20 cellular contexts compared by ENCODE assay signal in genomic region chr20:62499758-62500236, GRCh38. TPM values are rescaled to one million over a fixed set of nuclear protein-coding genes. Genes with fewer than 3 reads are reported as not detected.
DNase-seq lines count a peak whose midpoint lies in the region; ATAC-seq, FAIRE-seq and TF ChIP-seq lines count a peak whose summit lies in the region.
"Had no signal": no experiment of that assay in that cellular context is flagged by ENCODE, and none has a peak within 500 bp of the region (broad histone marks: within the 10 kb centered on the region; RNA-seq: fewer than 3 reads in every experiment).

No MANE protein-coding gene starts in this region.

- peaks cover 0 to 5% (median 0%) of the 10 kb centered on the region in 7 donors for H3K9me3 Mint-ChIP-seq in naive B cell
- H3K9me3 Mint-ChIP-seq: activated CD4-positive, alpha-beta T cell treated with anti-CD3 and anti-CD28 coated beads, Interleukin-2, amount 10 ng/mL, durations not matched to agents 7 days and 5 days; CD4-positive, alpha-beta T cell; HFFc6 had no signal

- H3K9me2 ChIP-seq in DOHH2 (replicated peaks; ENCODE audit: control insufficient read depth, low read length) = no peaks in the 10 kb centered on the region

- no peaks in the 10 kb centered on the region for H3K79me2 ChIP-seq in DOHH2 (ENCODE audit: control insufficient read depth, low read length)
- H3K79me2 ChIP-seq: hepatocyte had no signal

- CTCF ChIA-PET in A549 (lab: Yijun Ruan, JAX) (interaction anchor here (0.6 to 2.3 kb wide), 50 partner anchors 8 to 488 kb away, joined by 3 to 29 read pairs (median 5); no protein-coding TSS in a partner anchor), RWPE1 (lab: Yijun Ruan, JAX) (interaction anchor here (0.5 to 1.9 kb wide), 60 partner anchors 9 to 1175 kb away, joined by 3 to 32 read pairs (median 4); partner anchors contain the start of genes ADRM1, RBBP8NL and SLCO4A1)

- H3K27me3 Mint-ChIP-seq in naive B cell = no peaks in the 10 kb centered on the region
- H3K27me3 Mint-ChIP-seq: activated CD4-positive, alpha-beta T cell treated with anti-CD3 and anti-CD28 coated beads, Interleukin-2, amount 10 ng/mL, durations not matched to agents 7 days and 5 days; activated CD8-positive, alpha-beta memory T cell treated with anti-CD3 and anti-CD28 coated beads, Interleukin-2, amount 10 ng/mL, durations not matched to agents 7 days and 5 days; CD4-positive, alpha-beta T cell had no signal

- ATAC-seq in A549 = peak; percentile 1 to 16; a peak in 3 of 6 replicates
- peak; percentile 2 to 9 for ATAC-seq in naive B cell (ENCODE audit: low read depth in 2 of 2)

- no peaks in the 10 kb centered on the region for H3K9me3 ChIP-seq in A549
- H3K9me3 ChIP-seq in DOHH2 (ENCODE audit: control insufficient read depth, insufficient read depth, low read length) = peaks cover 3% of the 10 kb centered on the region; the same call in 1 of the 2 replicates
- H3K9me3 ChIP-seq: sigmoid colon, SJCRH30, suprapubic skin had no signal

- peak overlapping the region; percentile 24; the same call in 2 of the 3 replicates for H3K4me2 ChIP-seq in A549
- peak overlapping the region; percentile 27; the same call in 1 of the 2 replicates for H3K4me2 ChIP-seq in DOHH2 (ENCODE audit: low read length)
- H3K4me2 ChIP-seq: hepatocyte had no signal

- 40% methylated on average over 14 of the region's 21 CpGs for WGBS in A549 (ENCODE audit: missing lambda C conversion rate)

- H3K4me1 Mint-ChIP-seq in naive B cell = peaks cover 21 to 33% (median 26%) of the 10 kb centered on the region in 3 donors

- TF ChIP-seq POLR2A in A549 (IDR thresholded peaks at IDR 0.05; ENCODE audit: low read length) = no peak

- peaks cover 6% of the 10 kb centered on the region for H3F3A ChIP-seq in DOHH2 (ENCODE audit: control insufficient read depth, insufficient read depth)

- no peaks in the 10 kb centered on the region for H3K36me3 Mint-ChIP-seq in naive B cell
- H3K36me3 Mint-ChIP-seq: activated naive CD4-positive, alpha-beta T cell treated with anti-CD3 and anti-CD28 coated beads, Interleukin-2, amount 50 U/mL, for 72 hours had no signal

- TF ChIP-seq RAD21 in A549 (conservative IDR thresholded peaks at IDR 0.05 in 1 of 2, IDR thresholded peaks at IDR 0.05 in 1 of 2) = no peak

- H3K36me3 ChIP-seq in DOHH2 (ENCODE audit: control insufficient read depth, low read length) = no peaks in the 10 kb centered on the region
- H3K36me3 ChIP-seq: sigmoid colon, SJCRH30, suprapubic skin had no signal

- H3K27ac ChIP-seq in A549 = no peak overlapping the region
- H3K27ac ChIP-seq in DOHH2 (ENCODE audit: low read depth, low read length) = no peak overlapping the region
- peak overlapping the region; percentile 34; the same call in 1 of the 2 replicates for H3K27ac ChIP-seq in RWPE1
- H3K27ac ChIP-seq: hepatocyte, sigmoid colon, SJCRH30, suprapubic skin had no signal

- no peaks in the 10 kb centered on the region for H4K20me1 ChIP-seq in DOHH2 (ENCODE audit: control insufficient read depth, insufficient read depth, low read depth, low read length)

- H3K4me1 ChIP-seq in A549 = peaks cover 14% of the 10 kb centered on the region
- peaks cover 41% of the 10 kb centered on the region for H3K4me1 ChIP-seq in DOHH2 (ENCODE audit: control insufficient read depth, low read length)

- POLR2A ChIA-PET in A549 (lab: Yijun Ruan, JAX) = interaction anchor here (0.6 kb wide), 1 partner anchor 280 kb away, joined by 3 read pairs; no protein-coding TSS in a partner anchor
- POLR2A ChIA-PET in RWPE1 (lab: Yijun Ruan, JAX; ENCODE audit: low non-redundant PET) = no interaction called here

- DNase-seq in A549 (ENCODE audit: low read depth in 1 of 2, low spot score in 1 of 2) = no peak
- no peak for DNase-seq in RWPE1 (ENCODE audit: low spot score)
- no peak for DNase-seq in naive B cell
- no peak for DNase-seq in DMS153 treated with DMSO at 0.1 percent for 48 hours (lab: John Stamatoyannopoulos, UW; ENCODE audit: unreplicated experiment)
- no peak for DNase-seq in RCC 7860 (ENCODE audit: low spot score)
- DNase-seq in epidermal melanocyte (ENCODE audit: insufficient read length, low spot score) = no peak
- no peak for DNase-seq in activated gamma-delta T cell treated with Interleukin-2 at 50 U/mL for 16 hours
- DNase-seq: DMS 273 treated with DMSO at 0.1 percent for 48 hours, NCI-H187 treated with DMSO at 0.1 percent for 48 hours had no signal

- H3K4me3 ChIP-seq in A549 (no peak overlapping the region), DOHH2 (ENCODE audit: low read length) (no peak overlapping the region)
- H3K4me3 ChIP-seq: hepatocyte, sigmoid colon, SJCRH30, suprapubic skin had no signal

- H3K27me3 ChIP-seq in DOHH2 (ENCODE audit: control insufficient read depth, low read length) = no peaks in the 10 kb centered on the region
- H3K27me3 ChIP-seq: hepatocyte had no signal

- TF ChIP-seq CTCF in A549 (IDR thresholded peaks at IDR 0.05) (no peak), DOHH2 (IDR thresholded peaks at IDR 0.05; ENCODE audit: low read depth, low read length, poor library complexity, severe bottlenecking) (no peak), RWPE1 (conservative IDR thresholded peaks at IDR 0.05; ENCODE audit: low read depth) (no peak)

- FAIRE-seq in A549 (lab: Jason Lieb, UNC) (no peak), RCC 7860 (lab: Jason Lieb, UNC) (no peak)
- FAIRE-seq: islet of Langerhans had no signal

- H3K27ac Mint-ChIP-seq in naive B cell = peak overlapping the region in 1 of 6 donors; percentile 62
- H3K27ac Mint-ChIP-seq: CD4-positive, alpha-beta T cell; HFFc6 had no signal

- H3K4me3 Mint-ChIP-seq in naive B cell = no peak overlapping the region
- H3K4me3 Mint-ChIP-seq: activated CD4-positive, alpha-beta T cell treated with anti-CD3 and anti-CD28 coated beads, Interleukin-2, amount 10 ng/mL, durations not matched to agents 7 days and 5 days; activated CD8-positive, alpha-beta memory T cell treated with anti-CD3 and anti-CD28 coated beads, Interleukin-2, amount 10 ng/mL, durations not matched to agents 7 days and 5 days; CD4-positive, alpha-beta T cell; HFFc6 had no signal

- TF ChIP-seq EP300 in A549 (IDR thresholded peaks at IDR 0.05) = no peak

TF ChIP-seq in A549, 52 proteins besides CTCF, POLR2A, EP300 and RAD21:
- TF ChIP-seq FOSL2 (IDR thresholded peaks at IDR 0.05) (no peak), FOSL2 (CRISPR knock-in tag; IDR thresholded peaks at IDR 0.05) (no peak), HEYL (CRISPR knock-in tag; IDR thresholded peaks at IDR 0.05) (no peak), CBX8 (IDR thresholded peaks at IDR 0.05) (no peak)

RNA-seq across cellular contexts. Expression of gene GATA5, which starts 24.0 kb away (rescaled TPM):
- 0.21 and 0.22 TPM in 2 replicates for polyA plus RNA-seq in A549 (2011; rRNA removed)
- 0.32 and 0.52 TPM in 2 replicates for polyA plus RNA-seq in A549 (2012; cell fraction: cytosol; rRNA removed)
- 0.28 and 0.49 TPM in 2 replicates for polyA plus RNA-seq in A549 (2012; cell fraction: nucleus; rRNA removed)
- 0.45 to 0.82 TPM (median 0.72 TPM) in 3 replicates for polyA plus RNA-seq in A549 (2017; fragmentation: RNase III; extraction: RNeasy Plus Mini Kit Qiagen cat#74134 plus additional on column Dnase treatment)
- 0.29 TPM in 2 replicates for polyA minus RNA-seq in A549 (2011; rRNA and poly(A)+ RNA removed)
- not detected for polyA plus RNA-seq in naive B cell (ENCODE audit: low read depth in 6 of 6)
